8 cellular contexts compared by ENCODE assay signal in the genomic region with DNA sequence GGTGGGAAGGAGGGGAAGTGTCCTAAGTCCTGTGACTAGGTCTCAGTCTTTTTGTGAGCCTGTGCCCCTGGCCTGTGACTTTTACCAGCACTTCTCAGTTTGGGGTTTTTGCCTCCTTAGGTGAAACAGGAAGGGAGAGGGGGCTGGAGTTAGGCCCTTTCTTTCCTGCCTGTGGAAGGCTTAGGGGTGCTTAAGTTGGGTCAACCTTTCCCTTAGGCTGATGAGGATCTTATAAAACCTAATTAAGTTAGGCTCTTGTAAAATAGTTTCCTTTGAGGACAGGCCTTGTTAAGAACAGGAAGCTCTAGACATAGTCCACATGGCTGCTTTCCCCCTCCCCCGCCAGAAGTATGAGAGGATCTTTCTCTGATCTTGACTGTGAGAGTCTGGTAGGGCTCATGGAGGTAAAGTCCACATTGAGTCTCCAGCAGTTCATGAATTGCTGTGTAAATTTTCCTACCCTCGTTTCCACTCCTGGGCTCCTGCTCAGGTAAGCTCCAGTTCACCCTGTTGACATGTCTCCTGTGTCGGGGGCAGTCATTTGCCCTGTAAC. TPM values are rescaled to one million over a fixed set of nuclear protein-coding genes. Genes with fewer than 3 reads are reported as not detected.
DNase-seq lines count a peak whose midpoint lies in the region; ATAC-seq, FAIRE-seq and TF ChIP-seq lines count a peak whose summit lies in the region.

No MANE protein-coding gene starts in this region.

- no peak for TF ChIP-seq CTCF in AG10803 (conservative IDR thresholded peaks at IDR 0.05; ENCODE audit: low read length)

- H3K27ac ChIP-seq in right cardiac atrium (ENCODE audit: low read length): no peak overlapping the region

- H3K27me3 ChIP-seq in right cardiac atrium (ENCODE audit: control insufficient read depth, insufficient read depth): no peaks in the 10 kb centered on the region

- intact Hi-C loops in right cardiac atrium (cut with DNase I): no loop called here

- DNase-seq in AG10803 (ENCODE audit: low read depth) (peak; percentile 28), kidney glomerular epithelial cell (lab: John Stamatoyannopoulos, UW) (peak; percentile 10), 8988T (no peak), NCI-H748 (lab: John Stamatoyannopoulos, UW; ENCODE audit: unreplicated experiment) (no peak), urothelium cell line (ENCODE audit: low spot score) (no peak), right cardiac atrium (no peak)
- peak; percentile 55 for DNase-seq in Jurkat, Clone E6-1 (ENCODE audit: low read depth, low spot score)
- DNase-seq in activated CD4-positive, alpha-beta T cell treated with anti-CD3 and anti-CD28 coated beads for 48 hours: peak; percentile 51

- H3K9me3 ChIP-seq in right cardiac atrium (ENCODE audit: control insufficient read depth, low read length): no peaks in the 10 kb centered on the region

- H3K4me3 ChIP-seq in AG10803 (ENCODE audit: low read length) (no peak overlapping the region), right cardiac atrium (ENCODE audit: low read length) (no peak overlapping the region)
- H3K4me3 ChIP-seq in Jurkat, Clone E6-1 (ENCODE audit: low read length): no peak overlapping the region

- no peaks in the 10 kb centered on the region for H3K4me1 ChIP-seq in right cardiac atrium (ENCODE audit: control insufficient read depth, insufficient read depth, low read length)

- FAIRE-seq in urothelium cell line (lab: Jason Lieb, UNC): no peak

- no peak for ATAC-seq in right cardiac atrium

- 63% methylated on average over 3 of the region's 3 CpGs for WGBS in right cardiac atrium

RNA-seq across cellular contexts. Expression of a gene that starts 17.0 kb away (rescaled TPM):
- 22.2 TPM for polyA plus RNA-seq in Jurkat, Clone E6-1 (2012; ENCODE audit: insufficient read depth, insufficient read length)
- 10 to 100 TPM in 1 of 4 donors, 1 to 10 TPM in 3; 3.4 to 10.7 (median 6.1) TPM for total RNA-seq in right cardiac atrium
- polyA plus RNA-seq in right cardiac atrium: 8.1 TPM

RNA-seq across cellular contexts. Expression of a gene that starts 26.0 kb away (rescaled TPM):
- 6.7 TPM for polyA plus RNA-seq in Jurkat, Clone E6-1 (2012; ENCODE audit: insufficient read depth, insufficient read length)
- 1 to 10 TPM; 1.6 to 2.7 (median 2.2) TPM for total RNA-seq in right cardiac atrium
- polyA plus RNA-seq in right cardiac atrium: 1.9 TPM

Comparison
In these comparisons a context has a peak if more than half of its experiments do, and no peak if none do; other contexts are left out.
1. DNase-seq: peak in AG10803 (single experiment), Jurkat, Clone E6-1 (single experiment), activated CD4-positive, alpha-beta T cell treated with anti-CD3 and anti-CD28 coated beads for 48 hours (single experiment) and kidney glomerular epithelial cell (single experiment); none in 8988T (single experiment), NCI-H748 (single experiment), urothelium cell line (single experiment) and right cardiac atrium (0 of 3).